In the genomic region with DNA sequence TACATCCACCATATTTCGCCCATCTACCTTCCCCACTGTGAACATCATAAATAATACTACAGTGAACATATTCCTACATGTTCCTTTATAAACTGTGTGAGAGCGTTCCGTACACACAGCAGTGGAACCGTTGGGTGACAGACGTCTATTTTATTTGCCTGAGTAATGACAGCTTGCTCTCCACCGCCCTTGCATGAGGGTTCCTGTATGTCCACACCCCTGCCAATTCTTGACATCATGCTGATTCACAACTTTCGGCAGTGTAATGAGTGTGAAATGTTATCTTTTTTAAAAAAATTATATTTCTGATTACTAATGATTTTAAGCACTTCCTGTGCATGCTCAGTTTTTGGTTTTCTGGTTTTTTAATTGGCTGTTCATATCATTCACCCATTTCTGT, we compare ENCODE assay signal across 13 cellular contexts. TPM values are rescaled to one million over a fixed set of nuclear protein-coding genes. Genes with fewer than 3 reads are reported as not detected.
DNase-seq lines count a peak whose midpoint lies in the region; ATAC-seq and TF ChIP-seq lines count a peak whose summit lies in the region.
"Had no signal": no experiment of that assay in that cellular context is flagged by ENCODE, and none has a peak within 500 bp of the region (broad histone marks: within the 10 kb centered on the region; RNA-seq: fewer than 3 reads in every experiment).

No MANE protein-coding gene starts in this region.

- H3K9me3 Mint-ChIP-seq in chondrocyte (ENCODE audit: low read depth) = no peaks in the 10 kb centered on the region
- H3K9me3 Mint-ChIP-seq in type B pancreatic cell = no peaks in the 10 kb centered on the region
- H3K9me3 Mint-ChIP-seq: CD8-positive, alpha-beta T cell had no signal

- H3K4me3 Mint-ChIP-seq in chondrocyte (ENCODE audit: unreplicated experiment) (peak overlapping the region; percentile 22), type B pancreatic cell (peak overlapping the region; percentile 17)
- H3K4me3 Mint-ChIP-seq: CD8-positive, alpha-beta T cell; naive B cell had no signal

- DNase-seq in stimulated activated CD4-positive, alpha-beta T cell treated with anti-CD3 and anti-CD28 coated beads, Interleukin-1b, Interleukin-23, amount 100 ng/mL, for 48 hours = peak; percentile 44
- DNase-seq in stimulated activated CD4-positive, alpha-beta T cell treated with anti-CD3 and anti-CD28 coated beads, Interleukin-2, amount 100 ng/mL, for 24 hours = no peak
- DNase-seq in NCI-H69 (lab: John Stamatoyannopoulos, UW) (peak; percentile 86), chondrocyte (ENCODE audit: low spot score) (no peak), type B pancreatic cell (ENCODE audit: extremely low spot score, unreplicated experiment) (no peak), dorsolateral prefrontal cortex (no peak), testis (no peak)
- DNase-seq: anterior cingulate cortex; CD8-positive, alpha-beta T cell; naive B cell; NK-92 treated with Interleukin-12 subunit alpha and Interleukin-12 subunit beta, amount 100 ng/mL, for 24 hours; tibial artery had no signal

- no peaks in the 10 kb centered on the region for H3K9me3 ChIP-seq in testis
- H3K9me3 ChIP-seq: tibial artery had no signal

- H3K27me3 ChIP-seq in dorsolateral prefrontal cortex (no peaks in the 10 kb centered on the region), testis (no peaks in the 10 kb centered on the region)
- H3K27me3 ChIP-seq: tibial artery had no signal

- H3K4me3 ChIP-seq in dorsolateral prefrontal cortex = no peak overlapping the region
- H3K4me3 ChIP-seq in testis = no peak overlapping the region
- H3K4me3 ChIP-seq: tibial artery had no signal

- no peaks in the 10 kb centered on the region for H3K27me3 Mint-ChIP-seq in chondrocyte (ENCODE audit: low read depth)
- H3K27me3 Mint-ChIP-seq in type B pancreatic cell = no peaks in the 10 kb centered on the region
- H3K27me3 Mint-ChIP-seq: naive B cell had no signal

- H3K27ac ChIP-seq in dorsolateral prefrontal cortex (peak overlapping the region in 1 of 59 donors; percentile 4), testis (no peak overlapping the region)
- H3K27ac ChIP-seq: tibial artery had no signal

- H3K27ac Mint-ChIP-seq in chondrocyte (ENCODE audit: unreplicated experiment) = peak overlapping the region; percentile 75
- peak overlapping the region; percentile 27 for H3K27ac Mint-ChIP-seq in type B pancreatic cell
- H3K27ac Mint-ChIP-seq: CD8-positive, alpha-beta T cell had no signal

- no peaks in the 10 kb centered on the region for H3K4me1 ChIP-seq in testis

- no peaks in the 10 kb centered on the region for H3K36me3 Mint-ChIP-seq in chondrocyte (ENCODE audit: low read depth)
- no peaks in the 10 kb centered on the region for H3K36me3 Mint-ChIP-seq in type B pancreatic cell
- H3K36me3 Mint-ChIP-seq: naive B cell had no signal

- peaks cover 20% of the 10 kb centered on the region for H3K4me1 Mint-ChIP-seq in chondrocyte (ENCODE audit: low read depth)
- no peaks in the 10 kb centered on the region for H3K4me1 Mint-ChIP-seq in type B pancreatic cell (ENCODE audit: unreplicated experiment)

- intact Hi-C loops in dorsolateral prefrontal cortex (cut with DNase I) = loop anchor here in 1 of 2 donors (5.0 kb wide), 2 partner anchors 139 to 501 kb away; no protein-coding TSS in a partner anchor
- intact Hi-C loops in testis (cut with DNase I; ENCODE audit: low total_unique reads) = no loop called here

- TF ChIP-seq POLR2A in testis (IDR thresholded peaks at IDR 0.05) = no peak

- WGBS in testis, 2 donors = 86 to 87% methylated on average over 7 of the region's 7 CpGs

- no peaks in the 10 kb centered on the region for H3K36me3 ChIP-seq in testis (ENCODE audit: low read depth, missing control alignments)
- H3K36me3 ChIP-seq: tibial artery had no signal

- ATAC-seq in GM21717 (IDR thresholded peaks at IDR 0.05; ENCODE audit: unreplicated experiment) = no peak
- ATAC-seq: CD8-positive, alpha-beta T cell had no signal

- TF ChIP-seq CTCF in chondrocyte (IDR thresholded peaks at IDR 0.05) (no peak), type B pancreatic cell (conservative IDR thresholded peaks at IDR 0.05) (no peak), dorsolateral prefrontal cortex (IDR thresholded peaks at IDR 0.05 in 54 of 56, conservative IDR thresholded peaks at IDR 0.05 in 2 of 56; ENCODE audit: low read depth in 1 of 56, partially characterized antibody in 56 of 56) (no peak), testis (IDR thresholded peaks at IDR 0.05) (no peak)

RNA-seq across cellular contexts. Expression of a gene that starts 4.3 kb away (rescaled TPM):
- total RNA-seq in chondrocyte = 9.6 to 13.0 TPM (median 9.9 TPM) in 3 replicates
- total RNA-seq in type B pancreatic cell (ENCODE audit: low replicate concordance) = 28.3 and 32.8 TPM in 2 replicates
- 10 to 100 TPM; 14.4 to 71.1 (median 31.1) TPM for total RNA-seq in dorsolateral prefrontal cortex
- 10 to 100 TPM; 20.9 to 29.1 TPM for total RNA-seq in testis
- 17.2 TPM for polyA plus RNA-seq in testis (ENCODE audit: insufficient read depth, low read depth, low replicate concordance)

RNA-seq across cellular contexts. Expression of a gene that starts 37.2 kb away (rescaled TPM):
- total RNA-seq in chondrocyte (79.3 to 102 TPM (median 83.6 TPM) in 3 replicates), type B pancreatic cell (ENCODE audit: low replicate concordance) (62.8 and 83.5 TPM in 2 replicates), dorsolateral prefrontal cortex (100 to 1,000 TPM in 20 of 120 experiments, 10 to 100 TPM in 100; 50.9 to 130 (median 83.8) TPM), testis (100 to 1,000 TPM; 106 to 109 TPM)
- polyA plus RNA-seq in testis (ENCODE audit: insufficient read depth, low read depth, low replicate concordance) = 25.8 TPM

Comparison
In these comparisons a context has a peak if more than half of its experiments do, and no peak if none do; other contexts are left out.
1. DNase-seq: peak in stimulated activated CD4-positive, alpha-beta T cell treated with anti-CD3 and anti-CD28 coated beads, Interleukin-1b, Interleukin-23, amount 100 ng/mL, for 48 hours (single experiment) and NCI-H69 (single experiment); none in stimulated activated CD4-positive, alpha-beta T cell treated with anti-CD3 and anti-CD28 coated beads, Interleukin-2, amount 100 ng/mL, for 24 hours (0 of 2), chondrocyte (single experiment), type B pancreatic cell (single experiment), dorsolateral prefrontal cortex (0 of 10) and testis (single experiment).